ENCODE assay signal across 1 cellular context in genomic region chr4:94758141-94758699, GRCh38.
TF ChIP-seq lines count a peak whose summit lies in the region.

No MANE protein-coding gene starts in this region.

TF ChIP-seq in HEK293, 187 proteins besides CTCF, POLR2A, EP300 and RAD21 (continued from another document):
- TF ChIP-seq, protein P1, sequence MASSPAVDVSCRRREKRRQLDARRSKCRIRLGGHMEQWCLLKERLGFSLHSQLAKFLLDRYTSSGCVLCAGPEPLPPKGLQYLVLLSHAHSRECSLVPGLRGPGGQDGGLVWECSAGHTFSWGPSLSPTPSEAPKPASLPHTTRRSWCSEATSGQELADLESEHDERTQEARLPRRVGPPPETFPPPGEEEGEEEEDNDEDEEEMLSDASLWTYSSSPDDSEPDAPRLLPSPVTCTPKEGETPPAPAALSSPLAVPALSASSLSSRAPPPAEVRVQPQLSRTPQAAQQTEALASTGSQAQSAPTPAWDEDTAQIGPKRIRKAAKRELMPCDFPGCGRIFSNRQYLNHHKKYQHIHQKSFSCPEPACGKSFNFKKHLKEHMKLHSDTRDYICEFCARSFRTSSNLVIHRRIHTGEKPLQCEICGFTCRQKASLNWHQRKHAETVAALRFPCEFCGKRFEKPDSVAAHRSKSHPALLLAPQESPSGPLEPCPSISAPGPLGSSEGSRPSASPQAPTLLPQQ (tag by site-specific recombination; IDR thresholded peaks at IDR 0.05), result peak; percentile 51; the same call in 1 of the 2 replicates
- TF ChIP-seq ZNF561 (tag by site-specific recombination; IDR thresholded peaks at IDR 0.05; ENCODE audit: borderline replicate concordance), result peak; percentile 19; the same call in 1 of the 2 replicates
- TF ChIP-seq KLF9 (tag by site-specific recombination; IDR thresholded peaks at IDR 0.05; ENCODE audit: low read depth), result peak; percentile 41; the same call in 1 of the 2 replicates
- TF ChIP-seq PBX3 (CRISPR knock-in tag; IDR thresholded peaks at IDR 0.05), result no peak
- TF ChIP-seq ZNF433 (tag by site-specific recombination; IDR thresholded peaks at IDR 0.05; ENCODE audit: low read depth), result no peak
- peak; percentile 65; the same call in 1 of the 2 replicates for TF ChIP-seq ZBTB20 (tag by site-specific recombination; IDR thresholded peaks at IDR 0.05)
- TF ChIP-seq ZNF214 (tag by site-specific recombination; IDR thresholded peaks at IDR 0.05; ENCODE audit: borderline replicate concordance), result no peak
- TF ChIP-seq ZNF18 (tag by site-specific recombination; IDR thresholded peaks at IDR 0.05), result no peak
- TF ChIP-seq ZNF302 (tag by site-specific recombination; IDR thresholded peaks at IDR 0.05; ENCODE audit: low read depth), result no peak
- TF ChIP-seq ZNF223 (tag by site-specific recombination; IDR thresholded peaks at IDR 0.05), result no peak
- peak; percentile 87; the same call in 1 of the 2 replicates for TF ChIP-seq ZFP37 (tag by site-specific recombination; IDR thresholded peaks at IDR 0.05)
- TF ChIP-seq, protein P2, sequence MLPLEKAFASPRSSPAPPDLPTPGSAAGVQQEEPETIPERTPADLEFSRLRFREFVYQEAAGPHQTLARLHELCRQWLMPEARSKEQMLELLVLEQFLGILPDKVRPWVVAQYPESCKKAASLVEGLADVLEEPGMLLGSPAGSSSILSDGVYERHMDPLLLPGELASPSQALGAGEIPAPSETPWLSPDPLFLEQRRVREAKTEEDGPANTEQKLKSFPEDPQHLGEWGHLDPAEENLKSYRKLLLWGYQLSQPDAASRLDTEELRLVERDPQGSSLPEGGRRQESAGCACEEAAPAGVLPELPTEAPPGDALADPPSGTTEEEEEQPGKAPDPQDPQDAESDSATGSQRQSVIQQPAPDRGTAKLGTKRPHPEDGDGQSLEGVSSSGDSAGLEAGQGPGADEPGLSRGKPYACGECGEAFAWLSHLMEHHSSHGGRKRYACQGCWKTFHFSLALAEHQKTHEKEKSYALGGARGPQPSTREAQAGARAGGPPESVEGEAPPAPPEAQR (tag by site-specific recombination; IDR thresholded peaks at IDR 0.05), result no peak
- TF ChIP-seq ZNF549 (tag by site-specific recombination; IDR thresholded peaks at IDR 0.05), result no peak
- no peak for TF ChIP-seq ZNF558 (tag by site-specific recombination; IDR thresholded peaks at IDR 0.05)
- TF ChIP-seq TCF7L2 (IDR thresholded peaks at IDR 0.05; ENCODE audit: borderline replicate concordance, low read depth, low read length), result no peak
- TF ChIP-seq ZNF521 (tag by site-specific recombination; IDR thresholded peaks at IDR 0.05), result no peak
- TF ChIP-seq ZBTB49 (tag by site-specific recombination; IDR thresholded peaks at IDR 0.05; ENCODE audit: low read depth), result no peak
- TF ChIP-seq ZNF23 (tag by site-specific recombination; IDR thresholded peaks at IDR 0.05; ENCODE audit: borderline replicate concordance), result no peak
- TF ChIP-seq TSHZ1 (tag by site-specific recombination; IDR thresholded peaks at IDR 0.05; ENCODE audit: borderline replicate concordance), result no peak
- TF ChIP-seq GLI2 (tag by site-specific recombination; IDR thresholded peaks at IDR 0.05; ENCODE audit: borderline replicate concordance, low read depth), result no peak
- no peak for TF ChIP-seq ZBTB7A (tag by site-specific recombination; IDR thresholded peaks at IDR 0.05; ENCODE audit: low read depth)
- no peak for TF ChIP-seq ZNF274 (IDR thresholded peaks at IDR 0.05; ENCODE audit: low read length)
- no peak for TF ChIP-seq ZNF274 (tag by site-specific recombination; IDR thresholded peaks at IDR 0.05; ENCODE audit: borderline replicate concordance)
- no peak for TF ChIP-seq ZNF391 (tag by site-specific recombination; IDR thresholded peaks at IDR 0.05; ENCODE audit: borderline replicate concordance, low read depth)
- no peak for TF ChIP-seq ZNF2 (tag by site-specific recombination; IDR thresholded peaks at IDR 0.05)
- TF ChIP-seq INSM2 (tag by site-specific recombination; IDR thresholded peaks at IDR 0.05), result 0 out of 2 replicates have a peak, but pooled peaks have one; percentile 14
- TF ChIP-seq ZNF76 (tag by site-specific recombination; IDR thresholded peaks at IDR 0.05; ENCODE audit: borderline replicate concordance, low read depth), result no peak
- no peak for TF ChIP-seq SETDB1 (IDR thresholded peaks at IDR 0.05; ENCODE audit: insufficient read length, low read length)
